28 cellular contexts compared by ENCODE assay signal in the genomic region with DNA sequence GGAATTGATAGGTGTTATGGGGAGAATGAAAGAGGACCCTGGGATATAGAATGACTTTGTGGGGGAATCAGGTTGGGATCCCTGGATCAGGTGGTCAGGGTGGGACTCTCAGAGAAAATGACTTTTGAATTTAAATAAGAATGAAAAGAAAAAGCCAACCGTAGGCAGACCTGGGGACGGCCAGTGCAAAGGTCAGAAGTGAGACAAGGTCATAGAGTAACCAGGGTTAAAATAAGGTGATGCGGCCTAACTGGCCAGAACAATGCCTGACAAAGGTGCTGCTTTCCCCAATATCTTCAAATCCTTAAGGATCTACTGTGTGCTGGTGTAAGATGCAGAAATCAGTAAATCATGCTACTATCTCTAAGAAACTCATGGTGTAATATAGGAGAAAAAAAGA.
"Had no signal": no experiment of that assay in that cellular context is flagged by ENCODE, and none has a peak within 500 bp of the region (broad histone marks: within the 10 kb centered on the region; RNA-seq: fewer than 3 reads in every experiment).

No MANE protein-coding gene starts in this region.

- H3K9me3 ChIP-seq: lower lobe of right lung, mucosa of descending colon, pancreas, prostate gland, sigmoid colon, suprapubic skin, thoracic aorta, tibial artery, upper lobe of right lung had no signal

- H3K27me3 ChIP-seq: heart right ventricle, hepatocyte, pancreas, sigmoid colon, suprapubic skin, tibial artery, upper lobe of right lung had no signal

- ATAC-seq: heart right ventricle; left ventricle myocardium superior; lower lobe of right lung; mucosa of descending colon; naive thymus-derived CD4-positive, alpha-beta T cell; natural killer cell treated with Interleukin-12 subunit alpha and Interleukin-12 subunit beta and Interleukin-15 and Interleukin-18, amount 100 ng/mL, for 72 hours; pancreas; right cardiac atrium; upper lobe of right lung had no signal

- H3K36me3 Mint-ChIP-seq: mesothelial cell of epicardium had no signal

- H3K27ac Mint-ChIP-seq: mesothelial cell of epicardium had no signal

- H3K27ac ChIP-seq: heart right ventricle, hepatocyte, lower lobe of right lung, pancreas, prostate gland, sigmoid colon, suprapubic skin, thoracic aorta, tibial artery, upper lobe of right lung had no signal

- H3K9me3 Mint-ChIP-seq: natural killer cell treated with Interleukin-12 subunit alpha and Interleukin-12 subunit beta and Interleukin-15 and Interleukin-18, amount 100 ng/mL, for 72 hours had no signal

- H3K36me3 ChIP-seq: heart right ventricle, lower lobe of right lung, pancreas, prostate gland, sigmoid colon, suprapubic skin, thoracic aorta, tibial artery, upper lobe of right lung had no signal

- H3K4me3 Mint-ChIP-seq: mesothelial cell of epicardium; naive thymus-derived CD4-positive, alpha-beta T cell; natural killer cell treated with Interleukin-12 subunit alpha and Interleukin-12 subunit beta and Interleukin-15 and Interleukin-18, amount 100 ng/mL, for 72 hours; stimulated activated naive CD8-positive, alpha-beta T cell treated with anti-CD3 and anti-CD28 coated beads, Interleukin-15, Interleukin-2, amounts not matched to agents 100 ng/mL and 50 ng/mL, for 24 hours had no signal

- H3K27me3 Mint-ChIP-seq: naive thymus-derived CD4-positive, alpha-beta T cell; stimulated activated naive CD8-positive, alpha-beta T cell treated with anti-CD3 and anti-CD28 coated beads, Interleukin-15, Interleukin-2, amounts not matched to agents 100 ng/mL and 50 ng/mL, for 24 hours had no signal

- H3K4me1 ChIP-seq: prostate gland had no signal

- H3K4me3 ChIP-seq: heart right ventricle, hepatocyte, lower lobe of right lung, mucosa of descending colon, pancreas, prostate gland, sigmoid colon, suprapubic skin, thoracic aorta, tibial artery, upper lobe of right lung had no signal

- DNase-seq: heart right ventricle; left ventricle myocardium superior; lower lobe of right lung; mammary epithelial cell; mesendoderm; mucosa of descending colon; pancreas; posterior cingulate gyrus; retina; right cardiac atrium; sigmoid colon; small intestine; stimulated activated CD4-positive, alpha-beta T cell treated with anti-CD3 and anti-CD28 coated beads, Interleukin-1b, Interleukin-23, amount 100 ng/mL, for 48 hours; stimulated activated CD4-positive, alpha-beta T cell treated with anti-CD3 and anti-CD28 coated beads, Interleukin-2, amount 100 ng/mL, for 48 hours; stimulated activated CD4-positive, alpha-beta T cell treated with anti-CD3 and anti-CD28 coated beads, Interleukin-4, amount 100 ng/mL, for 4 hours; stimulated activated CD8-positive, alpha-beta memory T cell treated with anti-CD3 and anti-CD28 coated beads, Interleukin-4, amount 100 ng/mL, for 48 hours; stimulated activated naive CD4-positive, alpha-beta T cell; tibial artery; trophoblast cell; upper lobe of right lung had no signal
